17 cellular contexts compared by ENCODE assay signal in the genomic region with DNA sequence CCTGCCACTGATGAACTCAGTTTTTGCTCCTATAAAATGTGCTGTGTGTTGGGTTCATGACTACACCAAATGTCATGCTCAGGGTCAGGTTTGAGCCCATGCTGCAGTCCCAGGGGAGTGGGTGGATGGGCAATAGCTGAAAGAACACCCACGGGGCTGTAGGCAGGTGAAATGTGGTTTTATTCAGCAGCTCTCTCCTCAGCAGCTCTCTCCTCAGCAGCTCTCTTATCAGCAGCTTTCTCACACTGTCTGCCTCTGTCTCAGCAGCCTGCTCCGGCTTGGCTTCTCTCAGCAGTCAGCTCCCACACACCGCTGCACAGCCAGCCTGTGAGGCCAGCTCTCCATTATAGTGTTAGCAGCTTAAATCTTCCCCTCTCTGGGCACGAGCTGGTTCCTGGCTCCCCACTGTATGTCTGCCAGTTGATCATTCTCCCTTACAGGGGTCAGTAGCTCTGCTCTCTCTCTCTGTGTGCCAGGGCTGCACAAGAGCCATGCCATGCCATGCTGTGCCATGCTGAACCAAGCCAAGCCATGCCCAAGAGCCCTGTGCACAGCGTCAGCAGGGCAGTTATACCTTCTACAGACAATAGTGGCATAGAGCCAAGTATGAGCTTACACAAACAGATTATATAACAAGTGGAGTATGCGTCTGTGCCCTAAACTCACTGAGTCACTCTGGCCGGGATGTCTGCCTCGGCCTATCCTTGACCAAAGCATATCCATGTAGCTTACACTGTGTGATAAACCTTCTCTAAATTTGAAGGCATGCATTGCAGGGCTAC.
DNase-seq lines count a peak whose midpoint lies in the region; ATAC-seq, FAIRE-seq and TF ChIP-seq lines count a peak whose summit lies in the region.
"Had no signal": no experiment of that assay in that cellular context is flagged by ENCODE, and none has a peak within 500 bp of the region (broad histone marks: within the 10 kb centered on the region; RNA-seq: fewer than 3 reads in every experiment).

No MANE protein-coding gene starts in this region.

- no peak overlapping the region for H3K9ac ChIP-seq in GM23248
- H3K9ac ChIP-seq in H1 (replicated peaks in 1 of 4; ENCODE audit: extremely low read depth in 1 of 4, low read depth in 3 of 4, low read length in 3 of 4): no peak overlapping the region
- H3K9ac ChIP-seq: BLaER1 had no signal

- TF ChIP-seq RAD21 in H1 (IDR thresholded peaks at IDR 0.05 in 1 of 2, conservative IDR thresholded peaks at IDR 0.05 in 1 of 2; ENCODE audit: low read depth in 2 of 2, low read length in 2 of 2): no peak

- in situ Hi-C loops in GM23248 (cut with MboI): no loop called here

- no peak overlapping the region for H3K4ac ChIP-seq in H1 (replicated peaks; ENCODE audit: insufficient read length, low read depth, low read length)

- H4K20me1 ChIP-seq in GM23248 (ENCODE audit: insufficient read depth): no peaks in the 10 kb centered on the region
- H4K20me1 ChIP-seq in H1 (replicated peaks in 1 of 2; ENCODE audit: control insufficient read depth in 1 of 2, insufficient read depth in 2 of 2, low read length in 2 of 2): no peaks in the 10 kb centered on the region
- H4K20me1 ChIP-seq: BLaER1 had no signal

- ATAC-seq in stimulated activated effector memory CD8-positive, alpha-beta T cell treated with anti-CD3 and anti-CD28 coated beads, Interleukin-12 subunit alpha, Interleukin-12 subunit beta, amount 100 ng/mL, for 72 hours: peak; percentile 45
- ATAC-seq: gastrocnemius medialis had no signal

- peak overlapping the region; percentile 19; the same call in 1 of the 2 replicates for H2BK15ac ChIP-seq in H1 (ENCODE audit: low read length)

- H2BK12ac ChIP-seq in H1 (ENCODE audit: low read depth, low read length): no peak overlapping the region

- H3K27me3 Mint-ChIP-seq in immature natural killer cell (ENCODE audit: low read depth in 3 of 3): peaks cover 4 to 10% (median 4%) of the 10 kb centered on the region in 3 donors

- H3K23me2 ChIP-seq in H1 (ENCODE audit: low read depth, low read length): no peaks in the 10 kb centered on the region

- no peak overlapping the region for H2BK120ac ChIP-seq in H1 (replicated peaks; ENCODE audit: low read depth, low read length)

- no peak overlapping the region for H4K5ac ChIP-seq in H1 (ENCODE audit: insufficient read length, low read depth, low read length)

- H3K79me1 ChIP-seq in H1 (ENCODE audit: low read depth, low read length): no peaks in the 10 kb centered on the region

- H3K27ac Mint-ChIP-seq in stimulated activated effector memory CD8-positive, alpha-beta T cell treated with anti-CD3 and anti-CD28 coated beads, Interleukin-12 subunit alpha, Interleukin-12 subunit beta, amount 100 ng/mL, for 72 hours: no peak overlapping the region
- no peak overlapping the region for H3K27ac Mint-ChIP-seq in immature natural killer cell

- H2AFZ ChIP-seq in GM23248: no peak overlapping the region
- no peak overlapping the region for H2AFZ ChIP-seq in H1 (ENCODE audit: low read length)

- TF ChIP-seq EP300 in H1 (IDR thresholded peaks at IDR 0.05; ENCODE audit: borderline replicate concordance in 1 of 2, low read depth in 2 of 2, low read length in 2 of 2): no peak

- H3K18ac ChIP-seq in H1 (ENCODE audit: extremely low read depth, low read length): no peak overlapping the region

- POLR2A ChIA-PET in H1 (lab: Charles Lee; ENCODE audit: partially characterized antibody): no interaction called here

- H4K8ac ChIP-seq in H1 (ENCODE audit: extremely low read depth, insufficient read depth, low read length): no peak overlapping the region

- no peak for FAIRE-seq in H1 (lab: Jason Lieb, UNC)
- FAIRE-seq: colon, pancreas had no signal

- H3K79me2 ChIP-seq in GM23248 (ENCODE audit: insufficient read depth) (no peaks in the 10 kb centered on the region), H1 (ENCODE audit: control insufficient read depth in 1 of 2, insufficient read depth in 2 of 2, low read length in 2 of 2) (no peaks in the 10 kb centered on the region; a peak in 1 of 4 replicates)

- no peak overlapping the region for H3K14ac ChIP-seq in H1 (ENCODE audit: insufficient read length)

- H3K36me3 Mint-ChIP-seq in stimulated activated effector memory CD8-positive, alpha-beta T cell treated with anti-CD3 and anti-CD28 coated beads, Interleukin-12 subunit alpha, Interleukin-12 subunit beta, amount 100 ng/mL, for 72 hours: no peaks in the 10 kb centered on the region
- no peaks in the 10 kb centered on the region for H3K36me3 Mint-ChIP-seq in immature natural killer cell

- H3K4me1 ChIP-seq in GM23248 (ENCODE audit: insufficient read depth) (no peaks in the 10 kb centered on the region), H1 (replicated peaks in 1 of 4; ENCODE audit: control insufficient read depth in 3 of 4, insufficient read depth in 4 of 4, low read length in 3 of 4) (no peaks in the 10 kb centered on the region; a peak in 1 of 7 replicates)
- H3K4me1 ChIP-seq: gastrocnemius medialis, pancreas had no signal

- H3K9me3 ChIP-seq in GM23248 (ENCODE audit: low read depth) (no peaks in the 10 kb centered on the region), H1 (ENCODE audit: insufficient read depth in 2 of 2, low read depth in 1 of 2, low read length in 1 of 2) (no peaks in the 10 kb centered on the region)
- H3K9me3 ChIP-seq: BLaER1, gastrocnemius medialis, pancreas had no signal

- H3K4me2 ChIP-seq in GM23248 (ENCODE audit: unreplicated experiment) (no peak overlapping the region), H1 (ENCODE audit: insufficient read depth in 1 of 2, low read depth in 2 of 2, low read length in 2 of 2) (no peak overlapping the region)

- no peaks in the 10 kb centered on the region for H3K4me1 Mint-ChIP-seq in stimulated activated effector memory CD8-positive, alpha-beta T cell treated with anti-CD3 and anti-CD28 coated beads, Interleukin-12 subunit alpha, Interleukin-12 subunit beta, amount 100 ng/mL, for 72 hours
- H3K4me1 Mint-ChIP-seq in immature natural killer cell: no peaks in the 10 kb centered on the region

- DNase-seq in GM23248 (peak; percentile 24), NCI-H69 (lab: John Stamatoyannopoulos, UW) (peak; percentile 49), H1 (ENCODE audit: low read depth in 1 of 2, low spot score in 2 of 2) (no peak), immature natural killer cell (no peak), DMS114 treated with DMSO at 0.1 percent for 48 hours (lab: John Stamatoyannopoulos, UW; ENCODE audit: unreplicated experiment) (no peak), 8988T (no peak)
- DNase-seq in stimulated activated effector memory CD8-positive, alpha-beta T cell treated with anti-CD3 and anti-CD28 coated beads, Interleukin-12 subunit alpha, Interleukin-12 subunit beta, amount 100 ng/mL, for 72 hours (ENCODE audit: low spot score in 2 of 2): no peak
- DNase-seq: activated CD4-positive, CD25-positive, alpha-beta regulatory T cell treated with anti-CD3 and anti-CD28 coated beads, Interleukin-2, amount 50 U/mL, for 72 hours; gastrocnemius medialis; H7; Kasumi-1; NCI-H1694; stimulated activated CD4-positive, alpha-beta T cell treated with anti-CD3 and anti-CD28 coated beads, Interleukin-4, amount 100 ng/mL, for 24 hours; T1000 had no signal

- H2BK20ac ChIP-seq in H1 (ENCODE audit: low read length): no peak overlapping the region

- no peaks in the 10 kb centered on the region for H3K9me2 ChIP-seq in GM23248 (ENCODE audit: insufficient read depth)

- no peaks in the 10 kb centered on the region for H3K36me3 ChIP-seq in GM23248 (ENCODE audit: low read depth)
- no peaks in the 10 kb centered on the region for H3K36me3 ChIP-seq in H1 (ENCODE audit: control insufficient read depth in 2 of 4, insufficient read depth in 4 of 4, low read length in 3 of 4)
- H3K36me3 ChIP-seq: BLaER1, gastrocnemius medialis, pancreas had no signal

- H3K4me3 Mint-ChIP-seq in stimulated activated effector memory CD8-positive, alpha-beta T cell treated with anti-CD3 and anti-CD28 coated beads, Interleukin-12 subunit alpha, Interleukin-12 subunit beta, amount 100 ng/mL, for 72 hours: no peak overlapping the region
- H3K4me3 Mint-ChIP-seq in immature natural killer cell: no peak overlapping the region

- no peak for TF ChIP-seq CTCF in H1 (IDR thresholded peaks at IDR 0.05; ENCODE audit: control extremely low read depth in 1 of 3, insufficient read depth in 1 of 3, low read depth in 1 of 3, low read length in 3 of 3)

- WGBS in GM23248 (ENCODE audit: low coverage in 1 of 2, low lambda C conversion rate in 2 of 2, missing lambda C conversion rate in 2 of 2), 2 experiments: 37% methylated on average over 8 of the region's 8 CpGs
- WGBS in H1 (ENCODE audit: extremely low coverage in 1 of 2, insufficient coverage in 1 of 2, insufficient read length in 1 of 2, insufficient replicate concordance in 2 of 2, low coverage in 1 of 2, low lambda C conversion rate in 2 of 2, missing lambda C conversion rate in 1 of 2), 2 experiments: 89% methylated on average over 8 of the region's 8 CpGs; no CpG with 5 or more reads in 1 of the 2 experiments

- peaks cover 4% of the 10 kb centered on the region for H3K9me3 Mint-ChIP-seq in stimulated activated effector memory CD8-positive, alpha-beta T cell treated with anti-CD3 and anti-CD28 coated beads, Interleukin-12 subunit alpha, Interleukin-12 subunit beta, amount 100 ng/mL, for 72 hours
- H3K9me3 Mint-ChIP-seq in immature natural killer cell: peaks cover 0 to 5% (median 0%) of the 10 kb centered on the region in 6 donors

- no peak overlapping the region for H3K27ac ChIP-seq in GM23248
- no peak overlapping the region for H3K27ac ChIP-seq in H1 (ENCODE audit: low read depth, low read length)
- H3K27ac ChIP-seq: BLaER1, gastrocnemius medialis, pancreas had no signal

- no peak overlapping the region for H3K23ac ChIP-seq in H1 (ENCODE audit: insufficient read length)

- H3K27me3 ChIP-seq in GM23248 (replicated peaks; ENCODE audit: insufficient read depth) (no peaks in the 10 kb centered on the region), H1 (replicated peaks in 1 of 4; ENCODE audit: control insufficient read depth in 3 of 4, extremely low read depth in 1 of 4, insufficient read depth in 3 of 4, low read length in 3 of 4) (no peaks in the 10 kb centered on the region)
- H3K27me3 ChIP-seq: BLaER1, gastrocnemius medialis, pancreas had no signal

- no peak for TF ChIP-seq POLR2A in H1 (IDR thresholded peaks at IDR 0.05; ENCODE audit: control extremely low read depth in 1 of 2, low read depth in 2 of 2, low read length in 2 of 2)

- H3F3A ChIP-seq in GM23248 (ENCODE audit: insufficient read depth): no peaks in the 10 kb centered on the region

- H4K91ac ChIP-seq in H1 (replicated peaks; ENCODE audit: insufficient read length, low read length): no peak overlapping the region

- no peak overlapping the region for H2AK5ac ChIP-seq in H1 (ENCODE audit: low read depth, low read length)

- H3K4me3 ChIP-seq in GM23248 (no peak overlapping the region), H1 (ENCODE audit: extremely low read depth in 1 of 4, insufficient read depth in 2 of 4, low read depth in 3 of 4, low read length in 4 of 4) (no peak overlapping the region)
- H3K4me3 ChIP-seq: BLaER1, gastrocnemius medialis, pancreas had no signal

- H2BK5ac ChIP-seq in H1 (ENCODE audit: low read depth, low read length): 0 out of 2 replicates have a peak overlapping the region, but pooled peaks have one; percentile 18

- no peak overlapping the region for H3K56ac ChIP-seq in H1 (replicated peaks; ENCODE audit: insufficient read length, low read depth, low read length)

- CTCF ChIA-PET in H1 (lab: Charles Lee; ENCODE audit: partially characterized antibody): interaction anchor here (0.6 to 8.2 kb wide), 6 partner anchors 12 to 1221 kb away, joined by 3 to 67 read pairs (median 4); no protein-coding TSS in a partner anchor

Comparison
In these comparisons a context has a peak if more than half of its experiments do, and no peak if none do; other contexts are left out.
1. DNase-seq: peak in GM23248 (single experiment) and NCI-H69 (single experiment); none in H1 (0 of 2), stimulated activated effector memory CD8-positive, alpha-beta T cell treated with anti-CD3 and anti-CD28 coated beads, Interleukin-12 subunit alpha, Interleukin-12 subunit beta, amount 100 ng/mL, for 72 hours (0 of 2), immature natural killer cell (0 of 3), DMS114 treated with DMSO at 0.1 percent for 48 hours (single experiment) and 8988T (single experiment).